Comparison of ENCODE assay signal across 18 cellular contexts in the genomic region with DNA sequence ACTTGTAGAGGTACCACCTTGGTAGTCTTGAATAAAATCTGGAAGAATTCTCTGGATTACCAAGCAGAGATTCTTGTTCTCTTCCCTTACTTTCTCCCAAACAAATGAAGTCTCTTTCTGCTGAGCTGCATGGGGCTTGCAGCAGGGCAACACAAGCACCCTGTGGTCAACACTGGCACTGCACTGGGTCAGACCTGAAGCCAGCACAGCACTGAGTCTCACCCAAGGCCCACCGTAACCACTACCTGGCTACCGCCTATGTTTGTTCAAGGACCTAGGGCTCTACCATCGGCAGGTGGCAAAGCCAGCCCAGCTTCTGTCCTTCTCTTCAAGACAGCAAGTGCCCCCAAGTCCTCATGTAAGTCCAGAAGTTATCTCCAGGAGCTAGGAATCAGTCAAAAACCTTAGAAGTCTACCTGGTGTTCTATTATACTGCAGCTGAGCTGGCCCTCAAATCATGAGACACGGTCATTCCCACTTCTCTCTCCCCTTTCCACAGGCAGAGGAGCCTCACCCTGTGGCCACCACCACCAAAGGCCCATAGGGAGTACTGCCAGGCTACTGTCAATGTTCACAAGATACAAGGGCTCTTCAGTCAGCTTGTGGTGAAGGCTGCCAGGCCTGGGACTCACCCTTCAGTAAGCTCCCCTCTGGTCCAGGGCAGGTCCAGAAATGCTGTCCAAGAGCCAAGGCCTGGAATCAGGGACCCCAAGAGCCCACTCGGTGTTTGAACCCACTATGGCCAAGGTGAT. TPM values are rescaled to one million over a fixed set of nuclear protein-coding genes. Genes with fewer than 3 reads are reported as not detected.
DNase-seq lines count a peak whose midpoint lies in the region; ATAC-seq and TF ChIP-seq lines count a peak whose summit lies in the region.
"Had no signal": no experiment of that assay in that cellular context is flagged by ENCODE, and none has a peak within 500 bp of the region (broad histone marks: within the 10 kb centered on the region; RNA-seq: fewer than 3 reads in every experiment).

No MANE protein-coding gene starts in this region.

- CTCF ChIA-PET in activated CD4-positive, alpha-beta T cell treated with anti-CD3 and anti-CD28 coated beads, Interleukin-2, amount 10 ng/mL, durations not matched to agents 7 days and 5 days (lab: Charles Lee): interaction anchor here (1.5 kb wide), 1 partner anchor 22 kb away, joined by 3 read pairs; no protein-coding TSS in a partner anchor

- no peak overlapping the region for H3K27ac ChIP-seq in WERI-Rb-1
- no peak overlapping the region for H3K27ac ChIP-seq in foreskin keratinocyte

- no peaks in the 10 kb centered on the region for H3K27me3 Mint-ChIP-seq in activated CD4-positive, alpha-beta T cell treated with anti-CD3 and anti-CD28 coated beads, Interleukin-2, amount 10 ng/mL, durations not matched to agents 24 days and 14 days
- H3K27me3 Mint-ChIP-seq in progenitor cell of endocrine pancreas: no peaks in the 10 kb centered on the region
- no peaks in the 10 kb centered on the region for H3K27me3 Mint-ChIP-seq in activated CD4-positive, alpha-beta T cell treated with anti-CD3 and anti-CD28 coated beads, Interleukin-2, amount 10 ng/mL, durations not matched to agents 7 days and 5 days
- H3K27me3 Mint-ChIP-seq: stimulated activated naive CD8-positive, alpha-beta T cell treated with anti-CD3 and anti-CD28 coated beads, Interleukin-15, Interleukin-2, amounts not matched to agents 100 ng/mL and 50 ng/mL, for 24 hours had no signal

- ATAC-seq in foreskin keratinocyte: peak; percentile 28

- H3K36me3 ChIP-seq in WERI-Rb-1: peaks cover 9% of the 10 kb centered on the region

- H3K9me3 ChIP-seq in WERI-Rb-1 (ENCODE audit: severe bottlenecking): peaks cover 13% of the 10 kb centered on the region

- peak; percentile 52 for DNase-seq in activated CD4-positive, alpha-beta T cell treated with anti-CD3 and anti-CD28 coated beads, Interleukin-2, amount 10 ng/mL, durations not matched to agents 24 days and 14 days
- DNase-seq in activated CD4-positive, alpha-beta T cell treated with anti-CD3 and anti-CD28 coated beads, Interleukin-2, amount 50 U/mL, for 48 hours: no peak
- no peak for DNase-seq in WERI-Rb-1
- no peak for DNase-seq in foreskin keratinocyte
- DNase-seq in progenitor cell of endocrine pancreas (ENCODE audit: low spot score, unreplicated experiment): no peak
- DNase-seq in stimulated activated naive CD4-positive, alpha-beta T cell (lab: John Stamatoyannopoulos, UW): no peak
- no peak for DNase-seq in activated CD4-positive, alpha-beta T cell treated with anti-CD3 and anti-CD28 coated beads, Interleukin-2, amount 10 ng/mL, durations not matched to agents 7 days and 5 days
- no peak for DNase-seq in cortex of kidney (lab: John Stamatoyannopoulos, UW)
- DNase-seq: activated CD4-positive, CD25-positive, alpha-beta regulatory T cell; activated effector memory CD4-positive, alpha-beta T cell treated with Interleukin-2 at 50 U/mL for 16 hours; amygdala; C1 segment of cervical spinal cord; glutamatergic neuron; immature natural killer cell; mesenchymal stem cell had no signal

- H3K27me3 ChIP-seq in WERI-Rb-1 (ENCODE audit: insufficient read depth, low read depth, severe bottlenecking): no peaks in the 10 kb centered on the region
- H3K27me3 ChIP-seq in foreskin keratinocyte: no peaks in the 10 kb centered on the region

- no peak overlapping the region for H3K27ac Mint-ChIP-seq in activated CD4-positive, alpha-beta T cell treated with anti-CD3 and anti-CD28 coated beads, Interleukin-2, amount 10 ng/mL, durations not matched to agents 24 days and 14 days
- no peak overlapping the region for H3K27ac Mint-ChIP-seq in progenitor cell of endocrine pancreas
- H3K27ac Mint-ChIP-seq in activated CD4-positive, alpha-beta T cell treated with anti-CD3 and anti-CD28 coated beads, Interleukin-2, amount 10 ng/mL, durations not matched to agents 7 days and 5 days: no peak overlapping the region
- H3K27ac Mint-ChIP-seq: nephron; stimulated activated naive CD8-positive, alpha-beta T cell treated with anti-CD3 and anti-CD28 coated beads, Interleukin-15, Interleukin-2, amounts not matched to agents 100 ng/mL and 50 ng/mL, for 24 hours; T-helper 1 cell treated with Interleukin-12 subunit alpha and Interleukin-12 subunit beta and Interleukin-4 antibody, amounts not matched to agents 30 μg/mL and 1 μg/mL, for 36 hours had no signal

- H3K4me1 ChIP-seq in foreskin keratinocyte: no peaks in the 10 kb centered on the region

- H3K9me3 Mint-ChIP-seq in activated CD4-positive, alpha-beta T cell treated with anti-CD3 and anti-CD28 coated beads, Interleukin-2, amount 10 ng/mL, durations not matched to agents 24 days and 14 days: peaks cover 8% of the 10 kb centered on the region
- H3K9me3 Mint-ChIP-seq in progenitor cell of endocrine pancreas (ENCODE audit: low read depth): peaks cover 37% of the 10 kb centered on the region
- H3K9me3 Mint-ChIP-seq in activated CD4-positive, alpha-beta T cell treated with anti-CD3 and anti-CD28 coated beads, Interleukin-2, amount 10 ng/mL, durations not matched to agents 7 days and 5 days: peaks cover 21% of the 10 kb centered on the region

- intact Hi-C loops in activated CD4-positive, alpha-beta T cell treated with anti-CD3 and anti-CD28 coated beads, Interleukin-2, amount 10 ng/mL, durations not matched to agents 24 days and 14 days (cut with micrococcal nuclease): no loop called here

- TF ChIP-seq CTCF in WERI-Rb-1 (IDR thresholded peaks at IDR 0.05; ENCODE audit: low read depth, low read length) (peak; percentile 47), foreskin keratinocyte (conservative IDR thresholded peaks at IDR 0.05) (peak; percentile 10), progenitor cell of endocrine pancreas (IDR thresholded peaks at IDR 0.05; ENCODE audit: unreplicated experiment) (peak; percentile 23)

- peaks cover 37% of the 10 kb centered on the region for H3K36me3 Mint-ChIP-seq in activated CD4-positive, alpha-beta T cell treated with anti-CD3 and anti-CD28 coated beads, Interleukin-2, amount 10 ng/mL, durations not matched to agents 24 days and 14 days (ENCODE audit: low read depth)
- peaks cover 31% of the 10 kb centered on the region for H3K36me3 Mint-ChIP-seq in progenitor cell of endocrine pancreas (ENCODE audit: insufficient read depth)
- H3K36me3 Mint-ChIP-seq in activated CD4-positive, alpha-beta T cell treated with anti-CD3 and anti-CD28 coated beads, Interleukin-2, amount 10 ng/mL, durations not matched to agents 7 days and 5 days (ENCODE audit: low read depth): peaks cover 40% of the 10 kb centered on the region

- no peak overlapping the region for H3K4me3 ChIP-seq in WERI-Rb-1 (ENCODE audit: low read depth, low read length)

- POLR2A ChIA-PET in activated CD4-positive, alpha-beta T cell treated with anti-CD3 and anti-CD28 coated beads, Interleukin-2, amount 10 ng/mL, durations not matched to agents 7 days and 5 days (lab: Charles Lee): no interaction called here

- no peaks in the 10 kb centered on the region for H3K4me1 Mint-ChIP-seq in activated CD4-positive, alpha-beta T cell treated with anti-CD3 and anti-CD28 coated beads, Interleukin-2, amount 10 ng/mL, durations not matched to agents 24 days and 14 days
- H3K4me1 Mint-ChIP-seq in progenitor cell of endocrine pancreas (ENCODE audit: low read depth): no peaks in the 10 kb centered on the region
- H3K4me1 Mint-ChIP-seq in activated CD4-positive, alpha-beta T cell treated with anti-CD3 and anti-CD28 coated beads, Interleukin-2, amount 10 ng/mL, durations not matched to agents 7 days and 5 days: no peaks in the 10 kb centered on the region
- H3K4me1 Mint-ChIP-seq: nephron had no signal

- H3K4me3 Mint-ChIP-seq in activated CD4-positive, alpha-beta T cell treated with anti-CD3 and anti-CD28 coated beads, Interleukin-2, amount 10 ng/mL, durations not matched to agents 24 days and 14 days: no peak overlapping the region
- no peak overlapping the region for H3K4me3 Mint-ChIP-seq in progenitor cell of endocrine pancreas (ENCODE audit: low read depth)
- H3K4me3 Mint-ChIP-seq in activated CD4-positive, alpha-beta T cell treated with anti-CD3 and anti-CD28 coated beads, Interleukin-2, amount 10 ng/mL, durations not matched to agents 7 days and 5 days: no peak overlapping the region
- H3K4me3 Mint-ChIP-seq: immature natural killer cell; nephron; stimulated activated naive CD8-positive, alpha-beta T cell treated with anti-CD3 and anti-CD28 coated beads, Interleukin-15, Interleukin-2, amounts not matched to agents 100 ng/mL and 50 ng/mL, for 24 hours; T-helper 1 cell treated with Interleukin-12 subunit alpha and Interleukin-12 subunit beta and Interleukin-4 antibody, amounts not matched to agents 30 μg/mL and 1 μg/mL, for 36 hours had no signal

RNA-seq across cellular contexts. Expression of gene VPS54, which starts 18.4 kb away (rescaled TPM):
- 14.3 and 15.6 TPM in 2 replicates for total RNA-seq in activated CD4-positive, alpha-beta T cell treated with anti-CD3 and anti-CD28 coated beads, Interleukin-2, amount 10 ng/mL, durations not matched to agents 24 days and 14 days
- total RNA-seq in foreskin keratinocyte (23.0 and 26.3 TPM in 2 replicates), progenitor cell of endocrine pancreas (28.2 and 29.7 TPM in 2 replicates)
- polyA plus RNA-seq in foreskin keratinocyte: 10.8 and 15.0 TPM in 2 replicates
- total RNA-seq in activated CD4-positive, alpha-beta T cell treated with anti-CD3 and anti-CD28 coated beads, Interleukin-2, amount 10 ng/mL, durations not matched to agents 7 days and 5 days: 10 to 100 TPM; 16.8 to 17.4 TPM
